Comparison of ENCODE assay signal across 10 cellular contexts in genomic region chr2:98478861-98479770, GRCh38. TPM values are rescaled to one million over a fixed set of nuclear protein-coding genes. Genes with fewer than 3 reads are reported as not detected.
DNase-seq lines count a peak whose midpoint lies in the region; ATAC-seq and TF ChIP-seq lines count a peak whose summit lies in the region.
"Had no signal": no experiment of that assay in that cellular context is flagged by ENCODE, and none has a peak within 500 bp of the region (broad histone marks: within the 10 kb centered on the region; RNA-seq: fewer than 3 reads in every experiment).

No MANE protein-coding gene starts in this region.

- peaks cover 9% of the 10 kb centered on the region for H3K79me2 ChIP-seq in SK-N-SH (ENCODE audit: insufficient read depth)

- no peaks in the 10 kb centered on the region for H3K27me3 Mint-ChIP-seq in progenitor cell of endocrine pancreas

- H3K36me3 Mint-ChIP-seq in progenitor cell of endocrine pancreas (ENCODE audit: insufficient read depth) = no peaks in the 10 kb centered on the region

- H3K4me3 Mint-ChIP-seq in progenitor cell of endocrine pancreas (ENCODE audit: low read depth) = no peak overlapping the region

- peak overlapping the region; percentile 55 for H3K4me2 ChIP-seq in SK-N-SH
- H3K4me2 ChIP-seq in skeletal muscle satellite cell (ENCODE audit: low read length) = peak overlapping the region; percentile 53

- no peak for ATAC-seq in SK-N-SH treated with all-trans-retinoic acid at 6 μM for 48 hours
- no peak for ATAC-seq in HG03196 (IDR thresholded peaks at IDR 0.05; ENCODE audit: unreplicated experiment)

- H3K36me3 ChIP-seq in SK-N-SH (replicated peaks in 1 of 2; ENCODE audit: control insufficient read depth in 1 of 2, insufficient read depth in 2 of 2, low read length in 1 of 2) (no peaks in the 10 kb centered on the region), Peyer's patch (no peaks in the 10 kb centered on the region), skeletal muscle satellite cell (ENCODE audit: insufficient read depth, low read length) (no peaks in the 10 kb centered on the region)

- peaks cover 4% of the 10 kb centered on the region for H3F3A ChIP-seq in SK-N-SH (replicated peaks; ENCODE audit: insufficient read depth)

- CTCF ChIA-PET in SK-N-SH (lab: Yijun Ruan, JAX) = interaction anchor here (0.8 to 2.4 kb wide), 7 partner anchors 9 to 67 kb away, joined by 3 to 8 read pairs (median 4); partner anchors contain the start of gene INPP4A

- no peak overlapping the region for H3K27ac Mint-ChIP-seq in progenitor cell of endocrine pancreas

- H3K4me1 Mint-ChIP-seq in progenitor cell of endocrine pancreas (ENCODE audit: low read depth) = peaks cover 2% of the 10 kb centered on the region

- H2AFZ ChIP-seq in SK-N-SH (ENCODE audit: low read depth) = no peak overlapping the region

- POLR2A ChIA-PET in SK-N-SH (lab: Yijun Ruan, JAX) = interaction anchor here (0.8 to 1.7 kb wide), 2 partner anchors 7 to 32 kb away, joined by 3 to 4 read pairs; no protein-coding TSS in a partner anchor

- peaks cover 71% of the 10 kb centered on the region for H4K20me1 ChIP-seq in SK-N-SH (ENCODE audit: insufficient read depth)

- no peak for TF ChIP-seq POLR2A in Peyer's patch (IDR thresholded peaks at IDR 0.05)

- no peak overlapping the region for H3K4me3 ChIP-seq in SK-N-SH (ENCODE audit: low read depth in 2 of 2, low read length in 1 of 2)
- no peak overlapping the region for H3K4me3 ChIP-seq in Peyer's patch
- H3K4me3 ChIP-seq in skeletal muscle satellite cell (ENCODE audit: low read length) = no peak overlapping the region

- H3K9me3 ChIP-seq in SK-N-SH (no peaks in the 10 kb centered on the region), Peyer's patch (no peaks in the 10 kb centered on the region), skeletal muscle satellite cell (replicated peaks; ENCODE audit: low read length) (no peaks in the 10 kb centered on the region)

- 86% methylated on average over 11 of the region's 11 CpGs for WGBS in SK-N-SH (ENCODE audit: low lambda C conversion rate)

- no peak for TF ChIP-seq RAD21 in SK-N-SH (IDR thresholded peaks at IDR 0.05; ENCODE audit: low read length)

- H3K27me3 ChIP-seq in SK-N-SH (ENCODE audit: insufficient read depth) (no peaks in the 10 kb centered on the region), Peyer's patch (no peaks in the 10 kb centered on the region), skeletal muscle satellite cell (ENCODE audit: control insufficient read depth, insufficient read depth, low read length) (no peaks in the 10 kb centered on the region)

- TF ChIP-seq EP300 in SK-N-SH (IDR thresholded peaks at IDR 0.05; ENCODE audit: borderline replicate concordance in 1 of 2, low read depth in 1 of 2, low read length in 1 of 2) = no peak

- TF ChIP-seq CTCF in SK-N-SH (IDR thresholded peaks at IDR 0.05) = no peak
- TF ChIP-seq CTCF in Peyer's patch (IDR thresholded peaks at IDR 0.05) = no peak
- TF ChIP-seq CTCF in progenitor cell of endocrine pancreas (IDR thresholded peaks at IDR 0.05; ENCODE audit: unreplicated experiment) = no peak

- no peak for DNase-seq in SK-N-SH
- DNase-seq in Peyer's patch = peak in 1 of 3 donors; percentile 45
- peak; percentile 21 for DNase-seq in central memory CD4-positive, alpha-beta T cell
- no peak for DNase-seq in progenitor cell of endocrine pancreas (ENCODE audit: low spot score, unreplicated experiment)
- DNase-seq in NCI-H187 (lab: John Stamatoyannopoulos, UW) = no peak
- DNase-seq: cortex of kidney, NCI-H1436 treated with DMSO at 0.1 percent for 48 hours had no signal

- no peaks in the 10 kb centered on the region for H3K9me3 Mint-ChIP-seq in progenitor cell of endocrine pancreas (ENCODE audit: low read depth)

- H3K27ac ChIP-seq in SK-N-SH (ENCODE audit: low read depth in 2 of 2, low read length in 1 of 2) (peak overlapping the region; percentile 15 to 78; a peak in 3 of 4 replicates), Peyer's patch (peak overlapping the region in 3 of 4 donors; percentile 8 to 46 (median 46))

- H3K9ac ChIP-seq in SK-N-SH (no peak overlapping the region), skeletal muscle satellite cell (ENCODE audit: low read depth, low read length) (no peak overlapping the region)

- H3K9me2 ChIP-seq in SK-N-SH = no peaks in the 10 kb centered on the region

- H3K4me1 ChIP-seq in SK-N-SH (ENCODE audit: control insufficient read depth in 1 of 2, insufficient read depth in 2 of 2, low read depth in 1 of 2, low read length in 1 of 2) (peaks cover 32 to 71% of the 10 kb centered on the region in 2 experiments), Peyer's patch (peaks cover 5 to 69% (median 15%) of the 10 kb centered on the region in 4 donors), skeletal muscle satellite cell (ENCODE audit: control insufficient read depth, insufficient read depth, low read length) (peaks cover 17% of the 10 kb centered on the region)

TF ChIP-seq in SK-N-SH, 30 proteins besides CTCF, POLR2A, EP300 and RAD21:
- no peak for TF ChIP-seq NFIC (IDR thresholded peaks at IDR 0.05; ENCODE audit: borderline replicate concordance)
- TF ChIP-seq YY1 (IDR thresholded peaks at IDR 0.05; ENCODE audit: low read depth) = no peak
- TF ChIP-seq TCF12 (IDR thresholded peaks at IDR 0.05) = no peak

TF ChIP-seq in SK-N-SH treated with all-trans-retinoic acid at 6 μM for 48 hours, 23 proteins besides CTCF, POLR2A, EP300 and RAD21:
- TF ChIP-seq ISL1 (CRISPR knock-in tag; IDR thresholded peaks at IDR 0.05) (no peak), ZC3H10 (CRISPR knock-in tag; IDR thresholded peaks at IDR 0.05) (no peak), ZFP3 (CRISPR knock-in tag; IDR thresholded peaks at IDR 0.05) (no peak), PATZ1 (CRISPR knock-in tag; IDR thresholded peaks at IDR 0.05; ENCODE audit: borderline replicate concordance) (no peak), CSRNP3 (CRISPR knock-in tag; IDR thresholded peaks at IDR 0.05) (no peak), CREB5 (CRISPR knock-in tag; IDR thresholded peaks at IDR 0.05; ENCODE audit: low read depth) (no peak), ZFP30 (CRISPR knock-in tag; IDR thresholded peaks at IDR 0.05) (no peak), ARNTL (CRISPR knock-in tag; IDR thresholded peaks at IDR 0.05; ENCODE audit: borderline replicate concordance, low read depth) (no peak), PPARA (CRISPR knock-in tag; IDR thresholded peaks at IDR 0.05; ENCODE audit: borderline replicate concordance) (no peak)

RNA-seq across cellular contexts. Expression of gene INPP4A, which starts 34.5 kb away (rescaled TPM):
- polyA plus RNA-seq in SK-N-SH (2012; rRNA removed) = 15.0 and 18.3 TPM in 2 replicates
- 7.8 and 12.0 TPM in 2 replicates for polyA plus RNA-seq in SK-N-SH (2012; cell fraction: cytosol; rRNA removed)
- 31.3 and 31.4 TPM in 2 replicates for polyA plus RNA-seq in SK-N-SH (2012; cell fraction: nucleus; rRNA removed)
- total RNA-seq in Peyer's patch (10 to 100 TPM; 15.6 to 78.4 (median 27.4) TPM), progenitor cell of endocrine pancreas (30.5 and 33.0 TPM in 2 replicates)
- 13.8 and 17.7 TPM in 2 replicates for total RNA-seq in skeletal muscle satellite cell (2012; rRNA removed)
